1 cellular context compared by ENCODE assay signal in genomic region chr12:570237-570925, GRCh38.
TF ChIP-seq lines count a peak whose summit lies in the region.

No MANE protein-coding gene starts in this region.

TF ChIP-seq in HepG2, 621 proteins besides CTCF, POLR2A, EP300 and RAD21 (continued from another document and continues in another):
- TF ChIP-seq, protein P1, sequence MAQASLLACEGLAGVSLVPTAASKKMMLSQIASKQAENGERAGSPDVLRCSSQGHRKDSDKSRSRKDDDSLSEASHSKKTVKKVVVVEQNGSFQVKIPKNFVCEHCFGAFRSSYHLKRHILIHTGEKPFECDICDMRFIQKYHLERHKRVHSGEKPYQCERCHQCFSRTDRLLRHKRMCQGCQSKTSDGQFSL (CRISPR knock-in tag; IDR thresholded peaks at IDR 0.05), result no peak
- peak; percentile 80; the same call in 1 of the 2 replicates for TF ChIP-seq HES4 (CRISPR knock-in tag; IDR thresholded peaks at IDR 0.05; ENCODE audit: borderline replicate concordance)
- TF ChIP-seq, protein P2, sequence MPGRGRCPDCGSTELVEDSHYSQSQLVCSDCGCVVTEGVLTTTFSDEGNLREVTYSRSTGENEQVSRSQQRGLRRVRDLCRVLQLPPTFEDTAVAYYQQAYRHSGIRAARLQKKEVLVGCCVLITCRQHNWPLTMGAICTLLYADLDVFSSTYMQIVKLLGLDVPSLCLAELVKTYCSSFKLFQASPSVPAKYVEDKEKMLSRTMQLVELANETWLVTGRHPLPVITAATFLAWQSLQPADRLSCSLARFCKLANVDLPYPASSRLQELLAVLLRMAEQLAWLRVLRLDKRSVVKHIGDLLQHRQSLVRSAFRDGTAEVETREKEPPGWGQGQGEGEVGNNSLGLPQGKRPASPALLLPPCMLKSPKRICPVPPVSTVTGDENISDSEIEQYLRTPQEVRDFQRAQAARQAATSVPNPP (CRISPR knock-in tag; IDR thresholded peaks at IDR 0.05), result no peak
- no peak for TF ChIP-seq ZSCAN12 (CRISPR knock-in tag; IDR thresholded peaks at IDR 0.05)
- no peak; the same call in 1 of the 2 replicates for TF ChIP-seq CENPBD1 (CRISPR knock-in tag; IDR thresholded peaks at IDR 0.05; ENCODE audit: borderline replicate concordance, low read depth)
- TF ChIP-seq STAT5B (CRISPR knock-in tag; IDR thresholded peaks at IDR 0.05), result no peak
- TF ChIP-seq, protein P3, sequence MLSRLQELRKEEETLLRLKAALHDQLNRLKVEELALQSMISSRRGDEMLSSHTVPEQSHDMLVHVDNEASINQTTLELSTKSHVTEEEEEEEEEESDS (CRISPR knock-in tag; IDR thresholded peaks at IDR 0.05; ENCODE audit: borderline replicate concordance), result no peak
- TF ChIP-seq ZNF337 (CRISPR knock-in tag; IDR thresholded peaks at IDR 0.05; ENCODE audit: borderline replicate concordance, low read depth), result peak; percentile 19; the same call in 1 of the 2 replicates
- peak; percentile 72; the same call in 1 of the 2 replicates for TF ChIP-seq ZNF746 (CRISPR knock-in tag; IDR thresholded peaks at IDR 0.05)
- TF ChIP-seq NCOA1 (CRISPR knock-in tag; IDR thresholded peaks at IDR 0.05), result no peak
- TF ChIP-seq GZF1 (CRISPR knock-in tag; IDR thresholded peaks at IDR 0.05), result no peak
- peak; percentile 68; the same call in 1 of the 2 replicates for TF ChIP-seq ETV6 (CRISPR knock-in tag; conservative IDR thresholded peaks at IDR 0.05)
- TF ChIP-seq, protein P4, sequence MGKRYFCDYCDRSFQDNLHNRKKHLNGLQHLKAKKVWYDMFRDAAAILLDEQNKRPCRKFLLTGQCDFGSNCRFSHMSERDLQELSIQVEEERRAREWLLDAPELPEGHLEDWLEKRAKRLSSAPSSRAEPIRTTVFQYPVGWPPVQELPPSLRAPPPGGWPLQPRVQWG (CRISPR knock-in tag; IDR thresholded peaks at IDR 0.05; ENCODE audit: borderline replicate concordance, low read depth), result no peak
- no peak for TF ChIP-seq MBNL3 (CRISPR knock-in tag; conservative IDR thresholded peaks at IDR 0.05)
- TF ChIP-seq, protein P5, sequence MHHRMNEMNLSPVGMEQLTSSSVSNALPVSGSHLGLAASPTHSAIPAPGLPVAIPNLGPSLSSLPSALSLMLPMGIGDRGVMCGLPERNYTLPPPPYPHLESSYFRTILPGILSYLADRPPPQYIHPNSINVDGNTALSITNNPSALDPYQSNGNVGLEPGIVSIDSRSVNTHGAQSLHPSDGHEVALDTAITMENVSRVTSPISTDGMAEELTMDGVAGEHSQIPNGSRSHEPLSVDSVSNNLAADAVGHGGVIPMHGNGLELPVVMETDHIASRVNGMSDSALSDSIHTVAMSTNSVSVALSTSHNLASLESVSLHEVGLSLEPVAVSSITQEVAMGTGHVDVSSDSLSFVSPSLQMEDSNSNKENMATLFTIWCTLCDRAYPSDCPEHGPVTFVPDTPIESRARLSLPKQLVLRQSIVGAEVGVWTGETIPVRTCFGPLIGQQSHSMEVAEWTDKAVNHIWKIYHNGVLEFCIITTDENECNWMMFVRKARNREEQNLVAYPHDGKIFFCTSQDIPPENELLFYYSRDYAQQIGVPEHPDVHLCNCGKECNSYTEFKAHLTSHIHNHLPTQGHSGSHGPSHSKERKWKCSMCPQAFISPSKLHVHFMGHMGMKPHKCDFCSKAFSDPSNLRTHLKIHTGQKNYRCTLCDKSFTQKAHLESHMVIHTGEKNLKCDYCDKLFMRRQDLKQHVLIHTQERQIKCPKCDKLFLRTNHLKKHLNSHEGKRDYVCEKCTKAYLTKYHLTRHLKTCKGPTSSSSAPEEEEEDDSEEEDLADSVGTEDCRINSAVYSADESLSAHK (CRISPR knock-in tag; IDR thresholded peaks at IDR 0.05; ENCODE audit: borderline replicate concordance), result no peak
- TF ChIP-seq ARID2 (CRISPR knock-in tag; IDR thresholded peaks at IDR 0.05; ENCODE audit: borderline replicate concordance), result no peak
- TF ChIP-seq RFX3 (CRISPR knock-in tag; IDR thresholded peaks at IDR 0.05), result no peak
- no peak for TF ChIP-seq MED13 (CRISPR knock-in tag; IDR thresholded peaks at IDR 0.05)
- TF ChIP-seq MTA3 (CRISPR knock-in tag; IDR thresholded peaks at IDR 0.05), result no peak
- TF ChIP-seq ZC3H4 (CRISPR knock-in tag; IDR thresholded peaks at IDR 0.05; ENCODE audit: borderline replicate concordance), result no peak; the same call in 1 of the 2 replicates
- peak; percentile 39; the same call in 1 of the 2 replicates for TF ChIP-seq ZNF468 (CRISPR knock-in tag; IDR thresholded peaks at IDR 0.05)
- TF ChIP-seq, protein P6, sequence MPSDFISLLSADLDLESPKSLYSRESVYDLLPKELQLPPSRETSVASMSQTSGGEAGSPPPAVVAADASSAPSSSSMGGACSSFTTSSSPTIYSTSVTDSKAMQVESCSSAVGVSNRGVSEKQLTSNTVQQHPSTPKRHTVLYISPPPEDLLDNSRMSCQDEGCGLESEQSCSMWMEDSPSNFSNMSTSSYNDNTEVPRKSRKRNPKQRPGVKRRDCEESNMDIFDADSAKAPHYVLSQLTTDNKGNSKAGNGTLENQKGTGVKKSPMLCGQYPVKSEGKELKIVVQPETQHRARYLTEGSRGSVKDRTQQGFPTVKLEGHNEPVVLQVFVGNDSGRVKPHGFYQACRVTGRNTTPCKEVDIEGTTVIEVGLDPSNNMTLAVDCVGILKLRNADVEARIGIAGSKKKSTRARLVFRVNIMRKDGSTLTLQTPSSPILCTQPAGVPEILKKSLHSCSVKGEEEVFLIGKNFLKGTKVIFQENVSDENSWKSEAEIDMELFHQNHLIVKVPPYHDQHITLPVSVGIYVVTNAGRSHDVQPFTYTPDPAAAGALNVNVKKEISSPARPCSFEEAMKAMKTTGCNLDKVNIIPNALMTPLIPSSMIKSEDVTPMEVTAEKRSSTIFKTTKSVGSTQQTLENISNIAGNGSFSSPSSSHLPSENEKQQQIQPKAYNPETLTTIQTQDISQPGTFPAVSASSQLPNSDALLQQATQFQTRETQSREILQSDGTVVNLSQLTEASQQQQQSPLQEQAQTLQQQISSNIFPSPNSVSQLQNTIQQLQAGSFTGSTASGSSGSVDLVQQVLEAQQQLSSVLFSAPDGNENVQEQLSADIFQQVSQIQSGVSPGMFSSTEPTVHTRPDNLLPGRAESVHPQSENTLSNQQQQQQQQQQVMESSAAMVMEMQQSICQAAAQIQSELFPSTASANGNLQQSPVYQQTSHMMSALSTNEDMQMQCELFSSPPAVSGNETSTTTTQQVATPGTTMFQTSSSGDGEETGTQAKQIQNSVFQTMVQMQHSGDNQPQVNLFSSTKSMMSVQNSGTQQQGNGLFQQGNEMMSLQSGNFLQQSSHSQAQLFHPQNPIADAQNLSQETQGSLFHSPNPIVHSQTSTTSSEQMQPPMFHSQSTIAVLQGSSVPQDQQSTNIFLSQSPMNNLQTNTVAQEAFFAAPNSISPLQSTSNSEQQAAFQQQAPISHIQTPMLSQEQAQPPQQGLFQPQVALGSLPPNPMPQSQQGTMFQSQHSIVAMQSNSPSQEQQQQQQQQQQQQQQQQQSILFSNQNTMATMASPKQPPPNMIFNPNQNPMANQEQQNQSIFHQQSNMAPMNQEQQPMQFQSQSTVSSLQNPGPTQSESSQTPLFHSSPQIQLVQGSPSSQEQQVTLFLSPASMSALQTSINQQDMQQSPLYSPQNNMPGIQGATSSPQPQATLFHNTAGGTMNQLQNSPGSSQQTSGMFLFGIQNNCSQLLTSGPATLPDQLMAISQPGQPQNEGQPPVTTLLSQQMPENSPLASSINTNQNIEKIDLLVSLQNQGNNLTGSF (CRISPR knock-in tag; IDR thresholded peaks at IDR 0.05), result no peak
- peak; percentile 37; the same call in 1 of the 2 replicates for TF ChIP-seq ZNF792 (CRISPR knock-in tag; IDR thresholded peaks at IDR 0.05)
- peak; percentile 84 for TF ChIP-seq JUND (CRISPR knock-in tag; IDR thresholded peaks at IDR 0.05)
- no peak for TF ChIP-seq PBX3 (CRISPR knock-in tag; IDR thresholded peaks at IDR 0.05; ENCODE audit: borderline replicate concordance)
- TF ChIP-seq ZMAT3 (CRISPR knock-in tag; conservative IDR thresholded peaks at IDR 0.05), result 0 out of 2 replicates have a peak, but pooled peaks have one; percentile 45
- TF ChIP-seq, protein P7, sequence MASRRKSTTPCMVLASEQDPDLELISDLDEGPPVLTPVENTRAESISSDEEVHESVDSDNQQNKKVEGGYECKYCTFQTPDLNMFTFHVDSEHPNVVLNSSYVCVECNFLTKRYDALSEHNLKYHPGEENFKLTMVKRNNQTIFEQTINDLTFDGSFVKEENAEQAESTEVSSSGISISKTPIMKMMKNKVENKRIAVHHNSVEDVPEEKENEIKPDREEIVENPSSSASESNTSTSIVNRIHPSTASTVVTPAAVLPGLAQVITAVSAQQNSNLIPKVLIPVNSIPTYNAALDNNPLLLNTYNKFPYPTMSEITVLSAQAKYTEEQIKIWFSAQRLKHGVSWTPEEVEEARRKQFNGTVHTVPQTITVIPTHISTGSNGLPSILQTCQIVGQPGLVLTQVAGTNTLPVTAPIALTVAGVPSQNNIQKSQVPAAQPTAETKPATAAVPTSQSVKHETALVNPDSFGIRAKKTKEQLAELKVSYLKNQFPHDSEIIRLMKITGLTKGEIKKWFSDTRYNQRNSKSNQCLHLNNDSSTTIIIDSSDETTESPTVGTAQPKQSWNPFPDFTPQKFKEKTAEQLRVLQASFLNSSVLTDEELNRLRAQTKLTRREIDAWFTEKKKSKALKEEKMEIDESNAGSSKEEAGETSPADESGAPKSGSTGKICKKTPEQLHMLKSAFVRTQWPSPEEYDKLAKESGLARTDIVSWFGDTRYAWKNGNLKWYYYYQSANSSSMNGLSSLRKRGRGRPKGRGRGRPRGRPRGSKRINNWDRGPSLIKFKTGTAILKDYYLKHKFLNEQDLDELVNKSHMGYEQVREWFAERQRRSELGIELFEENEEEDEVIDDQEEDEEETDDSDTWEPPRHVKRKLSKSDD (CRISPR knock-in tag; IDR thresholded peaks at IDR 0.05; ENCODE audit: low read depth), result no peak
- TF ChIP-seq GATAD1 (CRISPR knock-in tag; IDR thresholded peaks at IDR 0.05), result peak; percentile 73
- TF ChIP-seq MAZ (IDR thresholded peaks at IDR 0.05; ENCODE audit: borderline replicate concordance, low read depth, low read length), result no peak
- TF ChIP-seq MAZ (CRISPR knock-in tag; IDR thresholded peaks at IDR 0.05; ENCODE audit: low read depth), result peak; percentile 22
- no peak for TF ChIP-seq ZBTB1 (CRISPR knock-in tag; IDR thresholded peaks at IDR 0.05; ENCODE audit: borderline replicate concordance)
- TF ChIP-seq TBP (CRISPR knock-in tag; IDR thresholded peaks at IDR 0.05), result no peak
- TF ChIP-seq STAG1 (CRISPR knock-in tag; IDR thresholded peaks at IDR 0.05), result 0 out of 2 replicates have a peak, but pooled peaks have one; percentile 15
- TF ChIP-seq, protein P8, sequence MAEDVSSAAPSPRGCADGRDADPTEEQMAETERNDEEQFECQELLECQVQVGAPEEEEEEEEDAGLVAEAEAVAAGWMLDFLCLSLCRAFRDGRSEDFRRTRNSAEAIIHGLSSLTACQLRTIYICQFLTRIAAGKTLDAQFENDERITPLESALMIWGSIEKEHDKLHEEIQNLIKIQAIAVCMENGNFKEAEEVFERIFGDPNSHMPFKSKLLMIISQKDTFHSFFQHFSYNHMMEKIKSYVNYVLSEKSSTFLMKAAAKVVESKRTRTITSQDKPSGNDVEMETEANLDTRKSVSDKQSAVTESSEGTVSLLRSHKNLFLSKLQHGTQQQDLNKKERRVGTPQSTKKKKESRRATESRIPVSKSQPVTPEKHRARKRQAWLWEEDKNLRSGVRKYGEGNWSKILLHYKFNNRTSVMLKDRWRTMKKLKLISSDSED (CRISPR knock-in tag; IDR thresholded peaks at IDR 0.05), result no peak
- no peak for TF ChIP-seq ZNF576 (CRISPR knock-in tag; IDR thresholded peaks at IDR 0.05)
- TF ChIP-seq ZNF790 (CRISPR knock-in tag; IDR thresholded peaks at IDR 0.05; ENCODE audit: borderline replicate concordance), result no peak
- TF ChIP-seq, protein P9, sequence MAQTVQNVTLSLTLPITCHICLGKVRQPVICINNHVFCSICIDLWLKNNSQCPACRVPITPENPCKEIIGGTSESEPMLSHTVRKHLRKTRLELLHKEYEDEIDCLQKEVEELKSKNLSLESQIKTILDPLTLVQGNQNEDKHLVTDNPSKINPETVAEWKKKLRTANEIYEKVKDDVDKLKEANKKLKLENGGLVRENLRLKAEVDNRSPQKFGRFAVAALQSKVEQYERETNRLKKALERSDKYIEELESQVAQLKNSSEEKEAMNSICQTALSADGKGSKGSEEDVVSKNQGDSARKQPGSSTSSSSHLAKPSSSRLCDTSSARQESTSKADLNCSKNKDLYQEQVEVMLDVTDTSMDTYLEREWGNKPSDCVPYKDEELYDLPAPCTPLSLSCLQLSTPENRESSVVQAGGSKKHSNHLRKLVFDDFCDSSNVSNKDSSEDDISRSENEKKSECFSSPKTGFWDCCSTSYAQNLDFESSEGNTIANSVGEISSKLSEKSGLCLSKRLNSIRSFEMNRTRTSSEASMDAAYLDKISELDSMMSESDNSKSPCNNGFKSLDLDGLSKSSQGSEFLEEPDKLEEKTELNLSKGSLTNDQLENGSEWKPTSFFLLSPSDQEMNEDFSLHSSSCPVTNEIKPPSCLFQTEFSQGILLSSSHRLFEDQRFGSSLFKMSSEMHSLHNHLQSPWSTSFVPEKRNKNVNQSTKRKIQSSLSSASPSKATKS (CRISPR knock-in tag; IDR thresholded peaks at IDR 0.05), result no peak
- no peak for TF ChIP-seq CSRNP2 (CRISPR knock-in tag; conservative IDR thresholded peaks at IDR 0.05; ENCODE audit: low read depth)
- no peak for TF ChIP-seq SIN3A (IDR thresholded peaks at IDR 0.05; ENCODE audit: borderline replicate concordance, low read depth, low read length)
- no peak for TF ChIP-seq ZNF333 (CRISPR knock-in tag; IDR thresholded peaks at IDR 0.05; ENCODE audit: borderline replicate concordance)
- TF ChIP-seq TEAD3 (CRISPR knock-in tag; optimal IDR thresholded peaks at IDR 0.05; ENCODE audit: borderline replicate concordance), result peak; percentile 95
